11 cellular contexts compared by ENCODE assay signal in genomic region chr19:38665219-38665931, GRCh38. TPM values are rescaled to one million over a fixed set of nuclear protein-coding genes. Genes with fewer than 3 reads are reported as not detected.
A peak's percentile ranks its signal among the peaks of the same experiment; 100 is the strongest.
DNase-seq lines count a peak whose midpoint lies in the region; ATAC-seq and TF ChIP-seq lines count a peak whose summit lies in the region.
"Had no signal": no experiment of that assay in that cellular context is flagged by ENCODE, and none has a peak within 500 bp of the region (broad histone marks: within the 10 kb centered on the region; RNA-seq: fewer than 3 reads in every experiment).

No MANE protein-coding gene starts in this region.

- H3K36me3 ChIP-seq in ES-I3 (ENCODE audit: insufficient read depth, low read length) (0 out of 2 replicates have a peak, but pooled peaks cover 3% of the 10 kb centered on the region), skeletal muscle satellite cell (ENCODE audit: insufficient read depth, low read length) (peaks cover 49% of the 10 kb centered on the region)

- no peaks in the 10 kb centered on the region for H3K27me3 Mint-ChIP-seq in WTC11 (ENCODE audit: low read depth)

- peaks cover 98% of the 10 kb centered on the region for H3K4me1 Mint-ChIP-seq in WTC11

- peak overlapping the region; percentile 34 for H3K4me3 Mint-ChIP-seq in WTC11

- TF ChIP-seq CTCF in WTC11 (IDR thresholded peaks at IDR 0.05): no peak

- H3K9me3 ChIP-seq in ES-I3 (ENCODE audit: control insufficient read depth, insufficient read depth, low read length) (no peaks in the 10 kb centered on the region), iPS-18c (ENCODE audit: control insufficient read depth, insufficient read depth, low read length) (no peaks in the 10 kb centered on the region), skeletal muscle satellite cell (replicated peaks; ENCODE audit: low read length) (no peaks in the 10 kb centered on the region)

- H3K27ac Mint-ChIP-seq in WTC11: peak overlapping the region; percentile 100

- H3K9ac ChIP-seq in ES-I3 (ENCODE audit: low read depth, low read length): peak overlapping the region; percentile 0; the same call in 1 of the 2 replicates
- H3K9ac ChIP-seq in skeletal muscle satellite cell (ENCODE audit: low read depth, low read length): peak overlapping the region; percentile 78

- CTCF ChIA-PET in WTC11 (lab: Charles Lee): interaction anchor here (1.0 to 4.7 kb wide), 6 partner anchors 18 to 263 kb away, joined by 3 to 21 read pairs (median 4); partner anchors contain the start of genes ACTN4 and FAM98C

- H3K4me3 ChIP-seq in iPS-18c (ENCODE audit: insufficient read depth, low read depth, low read length) (0 out of 2 replicates have a peak overlapping the region, but pooled peaks have one; percentile 10), skeletal muscle satellite cell (ENCODE audit: low read length) (peak overlapping the region; percentile 21)

- POLR2A ChIA-PET in WTC11 (lab: Charles Lee): interaction anchor here (0.5 to 3.8 kb wide), 6 partner anchors 11 to 31 kb away, joined by 3 to 44 read pairs (median 12); partner anchors contain the start of gene ACTN4

- no peak for ATAC-seq in WTC11

- no peaks in the 10 kb centered on the region for H3K27me3 ChIP-seq in skeletal muscle satellite cell (ENCODE audit: control insufficient read depth, insufficient read depth, low read length)

- H3K9me3 Mint-ChIP-seq in WTC11: no peaks in the 10 kb centered on the region

- peaks cover 82% of the 10 kb centered on the region for H3K4me1 ChIP-seq in ES-I3 (ENCODE audit: insufficient read depth, low read length)
- H3K4me1 ChIP-seq in skeletal muscle satellite cell (ENCODE audit: control insufficient read depth, insufficient read depth, low read length): peaks cover 93% of the 10 kb centered on the region

- DNase-seq in WTC11 (ENCODE audit: low spot score) (no peak), RKO (ENCODE audit: low spot score) (no peak), NCI-H2107 treated with DMSO at 0.1 percent for 48 hours (lab: John Stamatoyannopoulos, UW; ENCODE audit: unreplicated experiment) (no peak), NCI-H1930 (lab: John Stamatoyannopoulos, UW) (no peak)
- DNase-seq in activated CD8-positive, alpha-beta memory T cell treated with anti-CD3 and anti-CD28 coated beads for 24 hours: no peak
- DNase-seq: activated CD8-positive, alpha-beta T cell treated with anti-CD3 and anti-CD28 coated beads, Interleukin-2, amount 10 ng/mL, durations not matched to agents 7 days and 5 days; NCI-H524 treated with DMSO at 0.1 percent for 48 hours had no signal

- peaks cover 7% of the 10 kb centered on the region; the same call in 1 of the 2 replicates for H3K36me3 Mint-ChIP-seq in WTC11

- H3K4me2 ChIP-seq in skeletal muscle satellite cell (ENCODE audit: low read length): peak overlapping the region; percentile 61

TF ChIP-seq in WTC11, 78 proteins besides CTCF, POLR2A, EP300 and RAD21:
- TF ChIP-seq SP1 (CRISPR knock-in tag; conservative IDR thresholded peaks at IDR 0.05) (no peak), ZNF425 (CRISPR knock-in tag; conservative IDR thresholded peaks at IDR 0.05) (no peak), CDX4 (CRISPR knock-in tag; IDR thresholded peaks at IDR 0.05; ENCODE audit: borderline replicate concordance) (no peak), NFYB (CRISPR knock-in tag; conservative IDR thresholded peaks at IDR 0.05; ENCODE audit: low read depth) (no peak), PRRX2 (CRISPR knock-in tag; IDR thresholded peaks at IDR 0.05) (0 out of 2 replicates have a peak, but pooled peaks have one; percentile 67), ESRRA (CRISPR knock-in tag; IDR thresholded peaks at IDR 0.05; ENCODE audit: borderline replicate concordance) (no peak), RELA (CRISPR knock-in tag; IDR thresholded peaks at IDR 0.05; ENCODE audit: borderline replicate concordance) (no peak), TEAD4 (CRISPR knock-in tag; IDR thresholded peaks at IDR 0.05) (no peak), ZSCAN18 (CRISPR knock-in tag; IDR thresholded peaks at IDR 0.05) (no peak), TP53 (CRISPR knock-in tag; IDR thresholded peaks at IDR 0.05) (no peak), GTF2I (CRISPR knock-in tag; conservative IDR thresholded peaks at IDR 0.05) (no peak), FOXP1 (CRISPR knock-in tag; IDR thresholded peaks at IDR 0.05; ENCODE audit: borderline replicate concordance) (0 out of 2 replicates have a peak, but pooled peaks have one; percentile 26), ATF1 (CRISPR knock-in tag; IDR thresholded peaks at IDR 0.05) (no peak), ATF2 (CRISPR knock-in tag; IDR thresholded peaks at IDR 0.05; ENCODE audit: borderline replicate concordance, low read depth) (no peak), ZNF232 (CRISPR knock-in tag; IDR thresholded peaks at IDR 0.05) (no peak)

RNA-seq across cellular contexts. Expression of gene ACTN4, which starts 17.9 kb away (rescaled TPM):
- 484 to 511 TPM (median 506 TPM) in 3 replicates for total RNA-seq in WTC11 (2021)
- total RNA-seq in skeletal muscle satellite cell (2012; rRNA removed): 162 and 238 TPM in 2 replicates

RNA-seq across cellular contexts. Expression of gene EIF3K, which starts 46.4 kb away (rescaled TPM):
- total RNA-seq in WTC11 (2021): 389 to 416 TPM (median 410 TPM) in 3 replicates
- total RNA-seq in skeletal muscle satellite cell (2012; rRNA removed): 591 and 1,054 TPM in 2 replicates

RNA-seq across cellular contexts. Expression of gene MAP4K1, which starts 47.6 kb away (rescaled TPM):
- 14.0 to 25.0 TPM (median 24.5 TPM) in 3 replicates for total RNA-seq in WTC11 (2021)
- 0.25 TPM in 1 of 2 replicates, not detected in the other for total RNA-seq in skeletal muscle satellite cell (2012; rRNA removed)
- total RNA-seq: G401 had no signal
